2 cellular contexts compared by ENCODE assay signal in the genomic region with DNA sequence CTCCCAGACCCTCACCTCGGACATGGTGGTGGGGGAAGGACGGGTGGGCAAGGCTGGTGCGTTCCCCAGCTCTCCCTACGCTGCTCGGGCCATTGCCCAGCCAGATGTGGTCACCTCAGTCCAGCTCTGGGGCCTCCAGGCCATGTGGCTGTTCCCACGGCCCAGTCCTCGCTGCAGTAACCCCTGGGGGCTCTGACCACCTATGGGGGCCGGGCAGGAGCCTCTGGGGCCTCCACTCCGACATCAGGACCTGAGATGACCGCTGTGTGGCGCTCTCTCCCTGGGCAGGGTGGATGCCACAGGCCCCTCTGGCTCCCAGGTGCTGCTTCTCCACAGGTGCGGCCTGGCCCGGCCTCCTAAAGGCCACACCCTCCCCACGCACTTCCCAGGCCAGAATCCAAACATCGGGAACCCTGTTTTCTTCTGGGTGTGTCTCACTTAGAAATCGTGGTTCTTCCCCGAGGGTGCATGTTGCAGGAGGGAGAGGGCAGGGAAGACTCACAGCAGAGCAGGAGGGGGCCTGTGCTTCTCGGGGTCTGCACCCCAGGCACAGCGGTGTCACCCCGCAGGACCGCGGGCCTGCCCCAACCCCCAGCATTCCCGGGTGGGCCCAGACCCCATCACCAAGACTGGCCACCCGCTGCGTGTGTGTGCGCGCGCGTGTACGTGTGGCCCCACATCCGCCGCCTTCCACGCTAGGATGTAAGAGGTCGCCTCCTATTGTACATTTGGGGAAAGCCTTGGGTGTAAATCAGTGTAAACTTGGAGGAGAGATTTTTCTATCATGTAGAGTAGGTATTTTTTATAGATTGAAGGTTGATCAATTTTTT.
TF ChIP-seq lines count a peak whose summit lies in the region.

No MANE protein-coding gene starts in this region.

TF ChIP-seq in IMR-90, 13 proteins besides CTCF, POLR2A, EP300 and RAD21:
- no peak for TF ChIP-seq MXI1 (IDR thresholded peaks at IDR 0.05; ENCODE audit: borderline replicate concordance, low read depth, low read length)
- no peak for TF ChIP-seq MAFK (IDR thresholded peaks at IDR 0.05; ENCODE audit: low read depth, low read length)
- TF ChIP-seq NFE2L2 (IDR thresholded peaks at IDR 0.05; ENCODE audit: low read depth, low read length), result no peak
- TF ChIP-seq, protein P1, sequence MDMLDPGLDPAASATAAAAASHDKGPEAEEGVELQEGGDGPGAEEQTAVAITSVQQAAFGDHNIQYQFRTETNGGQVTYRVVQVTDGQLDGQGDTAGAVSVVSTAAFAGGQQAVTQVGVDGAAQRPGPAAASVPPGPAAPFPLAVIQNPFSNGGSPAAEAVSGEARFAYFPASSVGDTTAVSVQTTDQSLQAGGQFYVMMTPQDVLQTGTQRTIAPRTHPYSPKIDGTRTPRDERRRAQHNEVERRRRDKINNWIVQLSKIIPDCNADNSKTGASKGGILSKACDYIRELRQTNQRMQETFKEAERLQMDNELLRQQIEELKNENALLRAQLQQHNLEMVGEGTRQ (IDR thresholded peaks at IDR 0.05; ENCODE audit: low read depth, low read length), result no peak
- no peak for TF ChIP-seq SMC3 (IDR thresholded peaks at IDR 0.05; ENCODE audit: low read depth, low read length)
- TF ChIP-seq, protein P2, sequence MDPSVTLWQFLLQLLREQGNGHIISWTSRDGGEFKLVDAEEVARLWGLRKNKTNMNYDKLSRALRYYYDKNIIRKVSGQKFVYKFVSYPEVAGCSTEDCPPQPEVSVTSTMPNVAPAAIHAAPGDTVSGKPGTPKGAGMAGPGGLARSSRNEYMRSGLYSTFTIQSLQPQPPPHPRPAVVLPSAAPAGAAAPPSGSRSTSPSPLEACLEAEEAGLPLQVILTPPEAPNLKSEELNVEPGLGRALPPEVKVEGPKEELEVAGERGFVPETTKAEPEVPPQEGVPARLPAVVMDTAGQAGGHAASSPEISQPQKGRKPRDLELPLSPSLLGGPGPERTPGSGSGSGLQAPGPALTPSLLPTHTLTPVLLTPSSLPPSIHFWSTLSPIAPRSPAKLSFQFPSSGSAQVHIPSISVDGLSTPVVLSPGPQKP (IDR thresholded peaks at IDR 0.05; ENCODE audit: borderline replicate concordance, low read depth, low read length), result no peak
- TF ChIP-seq MAZ (IDR thresholded peaks at IDR 0.05; ENCODE audit: borderline replicate concordance, low read depth, low read length), result no peak
- no peak for TF ChIP-seq BHLHE40 (IDR thresholded peaks at IDR 0.05; ENCODE audit: low read depth, low read length)
- TF ChIP-seq FOS (IDR thresholded peaks at IDR 0.05; ENCODE audit: low read depth, low read length), result no peak
- TF ChIP-seq CHD1 (IDR thresholded peaks at IDR 0.05; ENCODE audit: low read depth, low read length), result no peak
- TF ChIP-seq RFX5 (IDR thresholded peaks at IDR 0.05; ENCODE audit: low read depth, low read length), result no peak
- no peak for TF ChIP-seq CEBPB (IDR thresholded peaks at IDR 0.05; ENCODE audit: low read depth, low read length)
- no peak for TF ChIP-seq RCOR1 (IDR thresholded peaks at IDR 0.05; ENCODE audit: insufficient replicate concordance, low read length)

TF ChIP-seq in endothelial cell of umbilical vein, 7 proteins besides CTCF, POLR2A, EP300 and RAD21:
- TF ChIP-seq GATA2 (IDR thresholded peaks at IDR 0.05; ENCODE audit: insufficient read depth, insufficient read length, low read depth, low read length), result no peak
- TF ChIP-seq JUN (IDR thresholded peaks at IDR 0.05; ENCODE audit: borderline replicate concordance, insufficient read depth, insufficient read length, low read depth), result no peak
- TF ChIP-seq, protein P3, sequence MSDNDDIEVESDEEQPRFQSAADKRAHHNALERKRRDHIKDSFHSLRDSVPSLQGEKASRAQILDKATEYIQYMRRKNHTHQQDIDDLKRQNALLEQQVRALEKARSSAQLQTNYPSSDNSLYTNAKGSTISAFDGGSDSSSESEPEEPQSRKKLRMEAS (IDR thresholded peaks at IDR 0.05; ENCODE audit: insufficient read depth, insufficient read length), result no peak
- no peak for TF ChIP-seq MYC (IDR thresholded peaks at IDR 0.05; ENCODE audit: low read depth, low read length)
- TF ChIP-seq POLR2AphosphoS5 (IDR thresholded peaks at IDR 0.05; ENCODE audit: insufficient read depth, low read depth, low read length), result no peak
- no peak for TF ChIP-seq EZH2 (IDR thresholded peaks at IDR 0.05; ENCODE audit: borderline replicate concordance, low read depth, low read length, severe bottlenecking)
- no peak for TF ChIP-seq FOS (IDR thresholded peaks at IDR 0.05; ENCODE audit: borderline replicate concordance, insufficient read depth, low read length)
